In the genomic region with DNA sequence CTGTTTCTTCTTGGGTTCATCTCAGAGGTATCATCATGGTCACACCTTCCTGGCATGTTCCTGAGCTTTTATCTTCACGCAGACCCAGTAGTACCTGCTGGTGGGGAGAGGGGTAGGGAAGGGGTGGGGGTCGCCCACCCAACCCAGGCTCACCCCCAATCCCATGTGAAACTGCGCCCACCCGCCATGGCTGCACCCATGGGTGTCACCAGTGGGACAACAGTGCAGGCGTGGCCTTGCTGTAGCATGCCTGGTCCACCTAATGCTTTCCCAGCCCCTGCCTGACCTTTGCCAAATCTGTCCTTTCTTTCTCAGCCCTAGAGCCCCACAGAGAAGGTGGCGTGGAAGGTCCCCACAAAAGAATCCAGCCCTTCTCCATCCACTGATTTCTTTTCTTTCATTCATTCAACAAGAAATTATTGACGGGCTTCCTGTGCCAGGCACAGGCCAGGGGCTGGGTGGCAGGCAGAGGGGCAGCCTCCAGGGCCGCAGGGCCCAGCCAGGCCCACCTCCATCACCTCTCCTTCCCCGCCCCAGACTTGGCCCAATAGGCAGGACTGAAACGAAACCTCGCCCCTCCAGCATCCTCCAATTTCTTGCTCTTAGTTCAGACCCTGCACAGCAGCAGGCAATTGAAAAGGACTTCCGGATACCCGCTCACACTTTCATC, we compare ENCODE assay signal across 15 cellular contexts.
"Had no signal": no experiment of that assay in that cellular context is flagged by ENCODE, and none has a peak within 500 bp of the region (broad histone marks: within the 10 kb centered on the region; RNA-seq: fewer than 3 reads in every experiment).

No MANE protein-coding gene starts in this region.

- H3K27ac ChIP-seq: colonic mucosa, esophagus muscularis mucosa, parathyroid adenoma, thyroid gland had no signal

- ATAC-seq: left ventricle myocardium superior; SK-N-SH treated with all-trans-retinoic acid at 6 μM for 48 hours; stimulated activated memory B cell treated with anti-CD40 and anti-IgM and Interleukin-4, amounts not matched to agents 10 μg/mL and 1 μg/mL and 100 μg/mL, for 72 hours had no signal

- H3K27ac Mint-ChIP-seq: activated T-helper 1 cell treated with anti-CD3 and anti-CD28 coated beads, Interleukin-12 subunit alpha, Interleukin-12 subunit beta, Interleukin-2, Interleukin-4 antibody, amounts not matched to agents 30 ng/mL and 10 ng/mL and 1 ng/mL, durations not matched to agents 14 hours and 24 hours and 36 hours; stimulated activated memory B cell treated with anti-CD40 and anti-IgM and Interleukin-4, amounts not matched to agents 10 μg/mL and 1 μg/mL and 100 μg/mL, for 72 hours; T-helper 1 cell treated with Interleukin-12 subunit alpha and Interleukin-12 subunit beta and Interleukin-4 antibody, amounts not matched to agents 30 μg/mL and 1 μg/mL, for 36 hours had no signal

- H3K4me3 ChIP-seq: adrenal gland, colonic mucosa, esophagus muscularis mucosa, thyroid gland had no signal

- H3K4me1 ChIP-seq: colonic mucosa, parathyroid adenoma had no signal

- H3K36me3 ChIP-seq: adrenal gland, colonic mucosa, esophagus muscularis mucosa, thyroid gland had no signal

- H3K9ac ChIP-seq: parathyroid adenoma had no signal

- H2AFZ ChIP-seq: parathyroid adenoma had no signal

- H3K27me3 ChIP-seq: colonic mucosa, thyroid gland had no signal

- H3K9me3 ChIP-seq: adrenal gland, colonic mucosa, thyroid gland had no signal

- DNase-seq: activated CD4-positive, alpha-beta T cell treated with anti-CD3 and anti-CD28 coated beads for 4 hours; activated CD8-positive, alpha-beta memory T cell treated with anti-CD3 and anti-CD28 coated beads for 24 hours; adrenal gland; colonic mucosa; left ventricle myocardium superior; mesenchymal stem cell; retina; stimulated activated CD4-positive, alpha-beta T cell treated with anti-CD3 and anti-CD28 coated beads, Interleukin-2, amount 100 ng/mL, for 48 hours; thyroid gland had no signal

- H3K4me3 Mint-ChIP-seq: activated T-helper 1 cell treated with anti-CD3 and anti-CD28 coated beads, Interleukin-12 subunit alpha, Interleukin-12 subunit beta, Interleukin-2, Interleukin-4 antibody, amounts not matched to agents 30 ng/mL and 10 ng/mL and 1 ng/mL, durations not matched to agents 14 hours and 24 hours and 36 hours; stimulated activated memory B cell treated with anti-CD40 and anti-IgM and Interleukin-4, amounts not matched to agents 10 μg/mL and 1 μg/mL and 100 μg/mL, for 72 hours; T-helper 1 cell treated with Interleukin-12 subunit alpha and Interleukin-12 subunit beta and Interleukin-4 antibody, amounts not matched to agents 30 μg/mL and 1 μg/mL, for 36 hours had no signal

- H3K79me2 ChIP-seq: parathyroid adenoma had no signal
